In the genomic region with DNA sequence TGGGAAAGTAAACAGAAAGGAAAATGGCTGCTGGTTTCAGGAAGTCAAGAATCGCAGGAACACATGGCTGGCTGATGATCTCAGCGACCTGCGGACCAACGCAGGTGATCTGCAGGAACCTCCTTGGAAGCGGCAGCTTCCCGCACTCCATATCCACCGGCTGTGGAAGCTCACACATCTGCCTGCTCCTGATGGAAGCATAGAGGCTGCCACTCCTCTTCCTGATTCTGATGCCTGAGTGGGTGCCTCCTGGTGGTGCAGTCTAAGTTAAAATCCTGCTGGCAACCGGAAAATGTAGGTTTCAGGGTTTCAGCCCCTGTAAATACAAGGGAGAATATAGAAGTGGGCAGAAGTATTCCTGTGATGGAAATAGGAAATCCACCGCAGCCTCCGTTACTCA, we compare ENCODE assay signal across 18 cellular contexts.
"Had no signal": no experiment of that assay in that cellular context is flagged by ENCODE, and none has a peak within 500 bp of the region (broad histone marks: within the 10 kb centered on the region; RNA-seq: fewer than 3 reads in every experiment).

No MANE protein-coding gene starts in this region.

- H3K4me3 ChIP-seq: gastrocnemius medialis, heart right ventricle, skin epidermis, thyroid gland had no signal

- H3K9me3 ChIP-seq: gastrocnemius medialis, heart right ventricle, thyroid gland had no signal

- H3K4me1 ChIP-seq: gastrocnemius medialis, parathyroid adenoma, thyroid gland had no signal

- H3K27ac Mint-ChIP-seq: activated B cell treated with CpG ODN at 0.5 μM for 24 hours; activated CD4-positive, alpha-beta T cell treated with anti-CD3 and anti-CD28 coated beads, Interleukin-2, amount 10 ng/mL, durations not matched to agents 24 days and 14 days; activated naive CD8-positive, alpha-beta T cell treated with anti-CD3 and anti-CD28 coated beads, Interleukin-2, amount 10 ng/mL, durations not matched to agents 7 days and 5 days; effector memory CD8-positive, alpha-beta T cell; naive B cell; stimulated activated naive B cell treated with anti-CD40 and anti-IgM and Interleukin-4, amounts not matched to agents 10 μg/mL and 1 μg/mL and 100 μg/mL, for 72 hours had no signal

- H3K27me3 ChIP-seq: gastrocnemius medialis, thyroid gland had no signal

- H3K36me3 ChIP-seq: gastrocnemius medialis, heart right ventricle, thyroid gland had no signal

- H3K79me2 ChIP-seq: parathyroid adenoma had no signal

- DNase-seq: activated B cell treated with CpG ODN at 0.5 μM for 24 hours; activated CD4-positive, alpha-beta T cell treated with anti-CD3 and anti-CD28 coated beads, Interleukin-2, amount 10 ng/mL, durations not matched to agents 24 days and 14 days; activated naive CD4-positive, alpha-beta T cell; activated naive CD8-positive, alpha-beta T cell treated with anti-CD3 and anti-CD28 coated beads, Interleukin-2, amount 10 ng/mL, durations not matched to agents 7 days and 5 days; dermis blood vessel endothelial cell; effector memory CD8-positive, alpha-beta T cell; gastrocnemius medialis; heart right ventricle; naive B cell; retina; stimulated activated CD4-positive, alpha-beta T cell treated with anti-CD3 and anti-CD28 coated beads, Interleukin-15, amount 100 ng/mL, for 24 hours; stimulated activated CD4-positive, alpha-beta T cell treated with anti-CD3 and anti-CD28 coated beads, Interleukin-4, amount 100 ng/mL, for 1 hour; stimulated activated naive B cell treated with anti-CD40 and anti-IgM and Interleukin-4, amounts not matched to agents 10 μg/mL and 1 μg/mL and 100 μg/mL, for 72 hours; thyroid gland had no signal

- H3K4me1 Mint-ChIP-seq: naive B cell; stimulated activated naive B cell treated with anti-CD40 and anti-IgM and Interleukin-4, amounts not matched to agents 10 μg/mL and 1 μg/mL and 100 μg/mL, for 72 hours had no signal

- H3K4me3 Mint-ChIP-seq: activated B cell treated with CpG ODN at 0.5 μM for 24 hours; activated CD4-positive, alpha-beta T cell treated with anti-CD3 and anti-CD28 coated beads, Interleukin-2, amount 10 ng/mL, durations not matched to agents 24 days and 14 days; activated naive CD8-positive, alpha-beta T cell treated with anti-CD3 and anti-CD28 coated beads, Interleukin-2, amount 10 ng/mL, durations not matched to agents 7 days and 5 days; effector memory CD8-positive, alpha-beta T cell; naive B cell; stimulated activated naive B cell treated with anti-CD40 and anti-IgM and Interleukin-4, amounts not matched to agents 10 μg/mL and 1 μg/mL and 100 μg/mL, for 72 hours had no signal

- H3K36me3 Mint-ChIP-seq: activated naive CD8-positive, alpha-beta T cell treated with anti-CD3 and anti-CD28 coated beads, Interleukin-2, amount 10 ng/mL, durations not matched to agents 7 days and 5 days; naive B cell; stimulated activated naive B cell treated with anti-CD40 and anti-IgM and Interleukin-4, amounts not matched to agents 10 μg/mL and 1 μg/mL and 100 μg/mL, for 72 hours had no signal

- H3K9ac ChIP-seq: parathyroid adenoma had no signal

- H3K9me3 Mint-ChIP-seq: activated B cell treated with CpG ODN at 0.5 μM for 24 hours; activated CD4-positive, alpha-beta T cell treated with anti-CD3 and anti-CD28 coated beads, Interleukin-2, amount 10 ng/mL, durations not matched to agents 24 days and 14 days; activated naive CD8-positive, alpha-beta T cell treated with anti-CD3 and anti-CD28 coated beads, Interleukin-2, amount 10 ng/mL, durations not matched to agents 7 days and 5 days; effector memory CD8-positive, alpha-beta T cell; naive B cell; stimulated activated naive B cell treated with anti-CD40 and anti-IgM and Interleukin-4, amounts not matched to agents 10 μg/mL and 1 μg/mL and 100 μg/mL, for 72 hours had no signal

- H2AFZ ChIP-seq: parathyroid adenoma had no signal

- H3K27ac ChIP-seq: epithelial cell of prostate, gastrocnemius medialis, heart right ventricle, parathyroid adenoma, skin epidermis, thyroid gland had no signal

- ATAC-seq: effector memory CD8-positive, alpha-beta T cell; gastrocnemius medialis; heart right ventricle; left lobe of liver; stimulated activated naive B cell treated with anti-CD40 and anti-IgM and Interleukin-4, amounts not matched to agents 10 μg/mL and 1 μg/mL and 100 μg/mL, for 72 hours had no signal
